8 cellular contexts compared by ENCODE assay signal in genomic region chr5:177005619-177006264, GRCh38. TPM values are rescaled to one million over a fixed set of nuclear protein-coding genes. Genes with fewer than 3 reads are reported as not detected.
DNase-seq lines count a peak whose midpoint lies in the region; ATAC-seq and TF ChIP-seq lines count a peak whose summit lies in the region.

No MANE protein-coding gene starts in this region.

- no peaks in the 10 kb centered on the region for H3K27me3 ChIP-seq in trophoblast cell (ENCODE audit: insufficient read depth, low read length)

- H2BK12ac ChIP-seq in trophoblast cell (ENCODE audit: low read length), result no peak overlapping the region

- H2AFZ ChIP-seq in trophoblast cell (ENCODE audit: insufficient read depth, low read length, poor library complexity), result peak overlapping the region; percentile 75

- DNase-seq in D341Med (ENCODE audit: low spot score) (peak; percentile 79), HuH-7.5 (ENCODE audit: low spot score) (peak; percentile 66), SK-N-MC (ENCODE audit: low read depth, low spot score) (no peak), cardiac septum (ENCODE audit: low spot score) (peak; percentile 91), trophoblast cell (peak; percentile 74 to 77), type B pancreatic cell (ENCODE audit: extremely low spot score, unreplicated experiment) (peak; percentile 77)
- DNase-seq in activated naive CD4-positive, alpha-beta T cell treated with anti-CD3 and anti-CD28 coated beads, Interleukin-2, amount 50 U/mL, for 72 hours (ENCODE audit: low spot score in 2 of 2), result peak in 1 of 2 donors; percentile 52

- ATAC-seq in GM21423 (IDR thresholded peaks at IDR 0.05; ENCODE audit: unreplicated experiment), result peak; percentile 55
- peak; percentile 37 to 53 for ATAC-seq in activated naive CD4-positive, alpha-beta T cell treated with anti-CD3 and anti-CD28 coated beads, Interleukin-2, amount 50 U/mL, for 72 hours

- H3K79me1 ChIP-seq in trophoblast cell (ENCODE audit: low read length), result peaks cover 11% of the 10 kb centered on the region

- H3K4me3 ChIP-seq in SK-N-MC (peak overlapping the region; percentile 97), trophoblast cell (ENCODE audit: low read depth, low read length) (peak overlapping the region; percentile 93)

- H4K91ac ChIP-seq in trophoblast cell (ENCODE audit: low read depth, low read length), result peak overlapping the region; percentile 92

- no peak overlapping the region for H3K23ac ChIP-seq in trophoblast cell (ENCODE audit: low read length)

- H3K18ac ChIP-seq in trophoblast cell (ENCODE audit: low read length), result peak overlapping the region; percentile 27

- WGBS in trophoblast cell (ENCODE audit: extremely low coverage, insufficient coverage, insufficient read length), result no CpG with 5 or more reads among the region's 51 CpGs

- peak overlapping the region; percentile 11 for H2AK5ac ChIP-seq in trophoblast cell (ENCODE audit: low read length)

- H3K79me2 ChIP-seq in trophoblast cell (ENCODE audit: control insufficient read depth, insufficient read depth, low read length, poor library complexity), result peaks cover 11% of the 10 kb centered on the region

- H3K36me3 Mint-ChIP-seq in activated naive CD4-positive, alpha-beta T cell treated with anti-CD3 and anti-CD28 coated beads, Interleukin-2, amount 50 U/mL, for 72 hours, result peaks cover 7 to 8% of the 10 kb centered on the region in 2 donors
- peaks cover 10% of the 10 kb centered on the region for H3K36me3 Mint-ChIP-seq in type B pancreatic cell

- H3K4me3 Mint-ChIP-seq in type B pancreatic cell, result peak overlapping the region; percentile 95

- peaks cover 18% of the 10 kb centered on the region for H3K4me1 Mint-ChIP-seq in type B pancreatic cell (ENCODE audit: unreplicated experiment)

- H3K9ac ChIP-seq in SK-N-MC (ENCODE audit: insufficient read length) (peak overlapping the region; percentile 93), trophoblast cell (ENCODE audit: low read length) (peak overlapping the region; percentile 82)

- peak overlapping the region; percentile 91 to 97 for H3K27ac Mint-ChIP-seq in activated naive CD4-positive, alpha-beta T cell treated with anti-CD3 and anti-CD28 coated beads, Interleukin-2, amount 50 U/mL, for 72 hours
- peak overlapping the region; percentile 94 for H3K27ac Mint-ChIP-seq in type B pancreatic cell

- no peaks in the 10 kb centered on the region for H3K9me3 Mint-ChIP-seq in activated naive CD4-positive, alpha-beta T cell treated with anti-CD3 and anti-CD28 coated beads, Interleukin-2, amount 50 U/mL, for 72 hours
- H3K9me3 Mint-ChIP-seq in type B pancreatic cell, result no peaks in the 10 kb centered on the region

- peak overlapping the region; percentile 58 for H3K27ac ChIP-seq in SK-N-MC
- peak overlapping the region; percentile 91 for H3K27ac ChIP-seq in trophoblast cell (ENCODE audit: low read depth, low read length)

- no peaks in the 10 kb centered on the region for H3K9me3 ChIP-seq in SK-N-MC (ENCODE audit: low read depth, low read length)
- H3K9me3 ChIP-seq in trophoblast cell (ENCODE audit: insufficient read depth, low read depth, low read length), result peaks cover 1% of the 10 kb centered on the region

- peak overlapping the region; percentile 68 for H2BK5ac ChIP-seq in trophoblast cell (ENCODE audit: low read depth, low read length, poor library complexity)

- intact Hi-C loops in cardiac septum (cut with DNase I), result loop anchor here (2.0 kb wide), 2 partner anchors 17 to 469 kb away; partner anchors contain the start of genes RNF44 and ZNF346

- peak overlapping the region; percentile 83 for H3K14ac ChIP-seq in trophoblast cell (ENCODE audit: low read length)

- H4K12ac ChIP-seq in trophoblast cell (ENCODE audit: low read depth, low read length), result peak overlapping the region; percentile 43

- H4K8ac ChIP-seq in trophoblast cell (ENCODE audit: low read depth, low read length), result peak overlapping the region; percentile 73

- H2BK120ac ChIP-seq in trophoblast cell (ENCODE audit: insufficient read depth, low read length, poor library complexity), result peak overlapping the region; percentile 62

- H3K27me3 Mint-ChIP-seq in type B pancreatic cell, result no peaks in the 10 kb centered on the region

- H3K4me1 ChIP-seq in trophoblast cell (ENCODE audit: control insufficient read depth in 1 of 2, insufficient read depth in 2 of 2, low read length in 2 of 2), result peaks cover 3 to 5% of the 10 kb centered on the region in 2 experiments

- TF ChIP-seq CTCF in type B pancreatic cell (conservative IDR thresholded peaks at IDR 0.05), result peak; percentile 62

- H3K4me2 ChIP-seq in trophoblast cell (ENCODE audit: low read length), result peak overlapping the region; percentile 73

- peaks cover 7% of the 10 kb centered on the region for H3K36me3 ChIP-seq in SK-N-MC (ENCODE audit: insufficient read depth, low read length)
- no peaks in the 10 kb centered on the region for H3K36me3 ChIP-seq in trophoblast cell (ENCODE audit: control insufficient read depth in 1 of 2, insufficient read depth in 2 of 2, low read length in 2 of 2)

- H3K4ac ChIP-seq in trophoblast cell (ENCODE audit: low read depth, low read length), result peak overlapping the region; percentile 97

RNA-seq across cellular contexts. Expression of gene UIMC1, which starts 0.8 kb away (rescaled TPM):
- 10 to 100 TPM; 38.7 to 41.4 TPM for total RNA-seq in activated naive CD4-positive, alpha-beta T cell treated with anti-CD3 and anti-CD28 coated beads, Interleukin-2, amount 50 U/mL, for 72 hours
- 55.0 TPM for total RNA-seq in cardiac septum
- polyA plus RNA-seq in trophoblast cell (2013), result 12.0 TPM in 2 replicates
- total RNA-seq in type B pancreatic cell (ENCODE audit: low replicate concordance), result 30.7 and 39.1 TPM in 2 replicates

RNA-seq across cellular contexts. Expression of gene ZNF346, which starts 16.8 kb away (rescaled TPM):
- total RNA-seq in activated naive CD4-positive, alpha-beta T cell treated with anti-CD3 and anti-CD28 coated beads, Interleukin-2, amount 50 U/mL, for 72 hours, result 10 to 100 TPM; 20.7 to 24.3 TPM
- total RNA-seq in cardiac septum (9.1 TPM), type B pancreatic cell (ENCODE audit: low replicate concordance) (20.2 and 31.0 TPM in 2 replicates)
- 8.6 TPM in 2 replicates for polyA plus RNA-seq in trophoblast cell (2013)
